26 cellular contexts compared by ENCODE assay signal in genomic region chr6:85516168-85516567, GRCh38.
DNase-seq lines count a peak whose midpoint lies in the region; ATAC-seq, FAIRE-seq and TF ChIP-seq lines count a peak whose summit lies in the region.
"Had no signal": no experiment of that assay in that cellular context is flagged by ENCODE, and none has a peak within 500 bp of the region (broad histone marks: within the 10 kb centered on the region; RNA-seq: fewer than 3 reads in every experiment).

No MANE protein-coding gene starts in this region.

- peaks cover 6% of the 10 kb centered on the region for H3K4me1 Mint-ChIP-seq in MCF 10A (ENCODE audit: insufficient read depth, unreplicated experiment)

- H3K9me3 ChIP-seq in breast epithelium = no peaks in the 10 kb centered on the region
- H3K9me3 ChIP-seq: Peyer's patch, psoas muscle, tibial nerve had no signal

- CTCF ChIA-PET in MCF 10A (lab: Yijun Ruan, JAX) = interaction anchor here (0.7 kb wide), 2 partner anchors 11 to 1446 kb away, joined by 3 to 5 read pairs; no protein-coding TSS in a partner anchor

- TF ChIP-seq CTCF in MCF 10A (IDR thresholded peaks at IDR 0.05; ENCODE audit: unreplicated experiment) (no peak), breast epithelium (IDR thresholded peaks at IDR 0.05) (no peak), fibroblast of pulmonary artery (IDR thresholded peaks at IDR 0.05; ENCODE audit: low read length, missing control alignments) (no peak)

- H3K27me3 Mint-ChIP-seq in MCF 10A (ENCODE audit: insufficient read depth, unreplicated experiment) = no peaks in the 10 kb centered on the region
- H3K27me3 Mint-ChIP-seq: CD4-positive, alpha-beta T cell; natural killer cell treated with Interleukin-12 subunit alpha and Interleukin-12 subunit beta and Interleukin-15 and Interleukin-18, amount 100 ng/mL, for 72 hours had no signal

- intact Hi-C loops in MCF 10A (cut with micrococcal nuclease) (no loop called here), breast epithelium (cut with DNase I; ENCODE audit: low total_unique reads) (no loop called here)

- DNase-seq in MCF 10A (ENCODE audit: unreplicated experiment) = peak; percentile 35
- DNase-seq in breast epithelium (ENCODE audit: low spot score in 2 of 2) = no peak
- no peak for DNase-seq in RCC 7860 (ENCODE audit: low spot score)
- DNase-seq in fibroblast of pulmonary artery (ENCODE audit: low read depth) = peak; percentile 44
- no peak for DNase-seq in NK-92 treated with Interleukin-12 subunit alpha and Interleukin-12 subunit beta, amount 100 ng/mL, for 24 hours (lab: John Stamatoyannopoulos, UW)
- no peak for DNase-seq in NCI-H1694 treated with DMSO at 0.1 percent for 48 hours (lab: John Stamatoyannopoulos, UW)
- DNase-seq in DMS53 (lab: John Stamatoyannopoulos, UW) = no peak
- DNase-seq: 8988T; activated CD4-positive, alpha-beta T cell treated with anti-CD3 and anti-CD28 coated beads for 48 hours; activated CD8-positive, alpha-beta memory T cell treated with anti-CD3 and anti-CD28 coated beads, Interleukin-2, amount 50 U/mL, for 48 hours; activated gamma-delta T cell treated with Interleukin-2 at 50 U/mL for 16 hours; CD4-positive, alpha-beta T cell; glutamatergic neuron; islet precursor cell; mesendoderm; NCI-H1417; NCI-H2171 treated with DMSO at 0.1 percent for 48 hours; NCI-H82; Peyer's patch; psoas muscle; stimulated activated naive CD4-positive, alpha-beta T cell had no signal

- H3K4me3 ChIP-seq in breast epithelium (no peak overlapping the region), fibroblast of pulmonary artery (replicated peaks; ENCODE audit: low read depth, low read length) (no peak overlapping the region)
- H3K4me3 ChIP-seq: Peyer's patch, psoas muscle, tibial nerve had no signal

- H3K9me3 Mint-ChIP-seq in MCF 10A (ENCODE audit: unreplicated experiment) = no peaks in the 10 kb centered on the region
- H3K9me3 Mint-ChIP-seq: CD4-positive, alpha-beta T cell; natural killer cell treated with Interleukin-12 subunit alpha and Interleukin-12 subunit beta and Interleukin-15 and Interleukin-18, amount 100 ng/mL, for 72 hours had no signal

- no peak for TF ChIP-seq POLR2A in breast epithelium (IDR thresholded peaks at IDR 0.05)

- no peak overlapping the region for H3K4me3 Mint-ChIP-seq in MCF 10A (ENCODE audit: unreplicated experiment)
- H3K4me3 Mint-ChIP-seq: CD4-positive, alpha-beta T cell; natural killer cell treated with Interleukin-12 subunit alpha and Interleukin-12 subunit beta and Interleukin-15 and Interleukin-18, amount 100 ng/mL, for 72 hours had no signal

- no peaks in the 10 kb centered on the region for H3K27me3 ChIP-seq in breast epithelium
- H3K27me3 ChIP-seq: Peyer's patch, tibial nerve had no signal

- ATAC-seq in HG03571 (IDR thresholded peaks at IDR 0.05; ENCODE audit: unreplicated experiment) = no peak
- ATAC-seq: esophagus mucosa; natural killer cell treated with Interleukin-12 subunit alpha and Interleukin-12 subunit beta and Interleukin-15 and Interleukin-18, amount 100 ng/mL, for 72 hours; psoas muscle had no signal

- no TSS peak for BruUV-seq in MCF 10A (replicated peaks; lab: Mats Ljungman, UMichigan)

- POLR2A ChIA-PET in MCF 10A (lab: Yijun Ruan, JAX) = interaction anchor here (0.7 to 1.6 kb wide), 7 partner anchors 15 to 162 kb away, joined by 3 to 6 read pairs (median 3); no protein-coding TSS in a partner anchor

- no peaks in the 10 kb centered on the region for H3K36me3 ChIP-seq in breast epithelium

- peak; percentile 61 for FAIRE-seq in RCC 7860 (lab: Jason Lieb, UNC)

- H3K4me1 ChIP-seq in breast epithelium = no peaks in the 10 kb centered on the region
- H3K4me1 ChIP-seq: Peyer's patch, psoas muscle, tibial nerve had no signal

- peaks cover 59% of the 10 kb centered on the region for H3K36me3 Mint-ChIP-seq in MCF 10A (ENCODE audit: insufficient read depth, unreplicated experiment)

- no peak overlapping the region for H3K27ac ChIP-seq in breast epithelium
- H3K27ac ChIP-seq: KMS-11, Peyer's patch, psoas muscle, tibial nerve had no signal

- H3K27ac Mint-ChIP-seq in MCF 10A (ENCODE audit: low read depth, unreplicated experiment) = no peak overlapping the region
- H3K27ac Mint-ChIP-seq: CD4-positive, alpha-beta T cell; natural killer cell treated with Interleukin-12 subunit alpha and Interleukin-12 subunit beta and Interleukin-15 and Interleukin-18, amount 100 ng/mL, for 72 hours had no signal

Comparison
In these comparisons a context has a peak if more than half of its experiments do, and no peak if none do; other contexts are left out.
1. DNase-seq: peak in MCF 10A (single experiment) and fibroblast of pulmonary artery (single experiment); none in breast epithelium (0 of 2), RCC 7860 (single experiment), NK-92 treated with Interleukin-12 subunit alpha and Interleukin-12 subunit beta, amount 100 ng/mL, for 24 hours (single experiment), NCI-H1694 treated with DMSO at 0.1 percent for 48 hours (single experiment) and DMS53 (single experiment).